Comparison of ENCODE assay signal across 8 cellular contexts in the genomic region with DNA sequence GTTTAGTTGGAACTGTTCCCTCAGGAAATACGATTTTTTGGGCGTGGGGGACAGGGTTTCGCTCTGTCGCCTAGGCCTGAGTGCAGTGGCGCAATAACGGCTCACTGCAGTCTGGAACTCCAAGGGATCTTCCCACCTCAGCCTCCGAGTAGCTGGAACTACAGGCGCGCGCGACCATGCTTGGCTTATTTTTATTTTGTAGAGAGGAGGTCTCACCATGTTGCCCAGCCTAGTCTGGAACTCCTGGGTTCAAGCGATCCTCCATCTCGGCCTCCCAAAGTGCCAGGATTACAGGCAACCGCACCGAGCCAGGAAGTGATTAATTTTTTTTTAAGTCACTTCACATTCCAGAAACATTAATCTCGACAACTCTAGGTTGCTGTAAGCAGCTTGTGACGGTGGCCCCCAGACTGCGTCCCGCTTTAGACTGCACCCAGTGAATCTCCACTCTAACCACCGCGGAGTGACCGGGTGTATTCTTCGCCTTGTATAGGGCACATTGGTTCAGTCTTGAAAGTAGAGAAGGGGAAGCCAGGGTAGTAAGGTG. TPM values are rescaled to one million over a fixed set of nuclear protein-coding genes. Genes with fewer than 3 reads are reported as not detected.
DNase-seq lines count a peak whose midpoint lies in the region; ATAC-seq and TF ChIP-seq lines count a peak whose summit lies in the region.

No MANE protein-coding gene starts in this region.

- peaks cover 8% of the 10 kb centered on the region for H3K9me3 Mint-ChIP-seq in activated naive CD8-positive, alpha-beta T cell treated with anti-CD3 and anti-CD28 coated beads, Interleukin-2, amount 10 ng/mL, durations not matched to agents 7 days and 5 days

- H3K4me1 ChIP-seq in skeletal muscle satellite cell (ENCODE audit: control insufficient read depth, insufficient read depth, low read length), result peaks cover 13% of the 10 kb centered on the region

- H3K27me3 Mint-ChIP-seq in activated naive CD8-positive, alpha-beta T cell treated with anti-CD3 and anti-CD28 coated beads, Interleukin-2, amount 10 ng/mL, durations not matched to agents 7 days and 5 days, result no peaks in the 10 kb centered on the region

- peak overlapping the region; percentile 93 for H3K9ac ChIP-seq in skeletal muscle satellite cell (ENCODE audit: low read depth, low read length)

- H3K4me1 Mint-ChIP-seq in activated naive CD8-positive, alpha-beta T cell treated with anti-CD3 and anti-CD28 coated beads, Interleukin-2, amount 10 ng/mL, durations not matched to agents 7 days and 5 days, result peaks cover 14% of the 10 kb centered on the region

- in situ Hi-C loops in GM13976 (cut with MboI; ENCODE audit: low sequenced_read_pairs, unreplicated experiment), result no loop called here

- H3K4me3 Mint-ChIP-seq in activated naive CD8-positive, alpha-beta T cell treated with anti-CD3 and anti-CD28 coated beads, Interleukin-2, amount 10 ng/mL, durations not matched to agents 7 days and 5 days, result peak overlapping the region; percentile 85

- DNase-seq in AG10803 (ENCODE audit: low read depth) (peak; percentile 70), HT1080 (ENCODE audit: low read depth) (peak; percentile 73), hepatic stellate cell (ENCODE audit: low spot score) (peak; percentile 16), GM13976 (ENCODE audit: low spot score) (no peak)
- no peak for DNase-seq in activated naive CD8-positive, alpha-beta T cell treated with anti-CD3 and anti-CD28 coated beads, Interleukin-2, amount 10 ng/mL, durations not matched to agents 7 days and 5 days

- TF ChIP-seq CTCF in AG10803 (conservative IDR thresholded peaks at IDR 0.05; ENCODE audit: low read length), result no peak
- TF ChIP-seq CTCF in GM13976 (IDR thresholded peaks at IDR 0.05; ENCODE audit: borderline replicate concordance, control extremely low read depth, extremely low read depth, insufficient read depth, missing control alignments), result no peak

- H3K27me3 ChIP-seq in skeletal muscle satellite cell (ENCODE audit: control insufficient read depth, insufficient read depth, low read length), result no peaks in the 10 kb centered on the region

- H3K9me3 ChIP-seq in skeletal muscle satellite cell (replicated peaks; ENCODE audit: low read length), result no peaks in the 10 kb centered on the region

- peaks cover 18% of the 10 kb centered on the region for H3K36me3 Mint-ChIP-seq in activated naive CD8-positive, alpha-beta T cell treated with anti-CD3 and anti-CD28 coated beads, Interleukin-2, amount 10 ng/mL, durations not matched to agents 7 days and 5 days

- peak overlapping the region; percentile 95 for H3K27ac Mint-ChIP-seq in activated naive CD8-positive, alpha-beta T cell treated with anti-CD3 and anti-CD28 coated beads, Interleukin-2, amount 10 ng/mL, durations not matched to agents 7 days and 5 days

- H3K4me3 ChIP-seq in AG10803 (ENCODE audit: low read length), result peak overlapping the region; percentile 81
- H3K4me3 ChIP-seq in skeletal muscle satellite cell (ENCODE audit: low read length), result peak overlapping the region; percentile 86

- H3K36me3 ChIP-seq in skeletal muscle satellite cell (ENCODE audit: insufficient read depth, low read length), result no peaks in the 10 kb centered on the region

- POLR2A ChIA-PET in activated naive CD8-positive, alpha-beta T cell treated with anti-CD3 and anti-CD28 coated beads, Interleukin-2, amount 10 ng/mL, durations not matched to agents 7 days and 5 days (lab: Charles Lee), result interaction anchor here (0.6 to 1.8 kb wide), 8 partner anchors 12 to 293 kb away, joined by 3 to 17 read pairs (median 4); a partner anchor contains a TSS

- ATAC-seq in activated naive CD8-positive, alpha-beta T cell treated with anti-CD3 and anti-CD28 coated beads, Interleukin-2, amount 10 ng/mL, durations not matched to agents 7 days and 5 days (ENCODE audit: low read depth), result no peak
- ATAC-seq in GM21619 (IDR thresholded peaks at IDR 0.05; ENCODE audit: unreplicated experiment), result no peak
- no peak for ATAC-seq in GM19455 (IDR thresholded peaks at IDR 0.05; ENCODE audit: unreplicated experiment)

- peak overlapping the region; percentile 88 for H3K4me2 ChIP-seq in skeletal muscle satellite cell (ENCODE audit: low read length)

RNA-seq across cellular contexts. Expression of a gene that starts 0.8 kb away (rescaled TPM):
- 42.8 and 49.2 TPM in 2 replicates for total RNA-seq in HT1080 (2014; rRNA removed; shearing (Covaris generic))
- 26.7 and 28.6 TPM in 2 replicates for polyA plus RNA-seq in HT1080 (2015; cell fraction: cytosol; rRNA removed)
- 90.9 and 114 TPM in 2 replicates for polyA plus RNA-seq in HT1080 (2015; cell fraction: nucleus; rRNA removed)
- 10 to 100 TPM; 52.0 to 57.2 TPM for total RNA-seq in activated naive CD8-positive, alpha-beta T cell treated with anti-CD3 and anti-CD28 coated beads, Interleukin-2, amount 10 ng/mL, durations not matched to agents 7 days and 5 days
- 28.1 and 28.4 TPM in 2 replicates for total RNA-seq in skeletal muscle satellite cell (2012; rRNA removed)

Comparison
In these comparisons a context has a peak if more than half of its experiments do, and no peak if none do; other contexts are left out.
1. DNase-seq: peak in AG10803 (single experiment), HT1080 (single experiment) and hepatic stellate cell (single experiment); none in activated naive CD8-positive, alpha-beta T cell treated with anti-CD3 and anti-CD28 coated beads, Interleukin-2, amount 10 ng/mL, durations not matched to agents 7 days and 5 days (single experiment) and GM13976 (single experiment).